ENCODE assay signal across 8 cellular contexts in the genomic region with DNA sequence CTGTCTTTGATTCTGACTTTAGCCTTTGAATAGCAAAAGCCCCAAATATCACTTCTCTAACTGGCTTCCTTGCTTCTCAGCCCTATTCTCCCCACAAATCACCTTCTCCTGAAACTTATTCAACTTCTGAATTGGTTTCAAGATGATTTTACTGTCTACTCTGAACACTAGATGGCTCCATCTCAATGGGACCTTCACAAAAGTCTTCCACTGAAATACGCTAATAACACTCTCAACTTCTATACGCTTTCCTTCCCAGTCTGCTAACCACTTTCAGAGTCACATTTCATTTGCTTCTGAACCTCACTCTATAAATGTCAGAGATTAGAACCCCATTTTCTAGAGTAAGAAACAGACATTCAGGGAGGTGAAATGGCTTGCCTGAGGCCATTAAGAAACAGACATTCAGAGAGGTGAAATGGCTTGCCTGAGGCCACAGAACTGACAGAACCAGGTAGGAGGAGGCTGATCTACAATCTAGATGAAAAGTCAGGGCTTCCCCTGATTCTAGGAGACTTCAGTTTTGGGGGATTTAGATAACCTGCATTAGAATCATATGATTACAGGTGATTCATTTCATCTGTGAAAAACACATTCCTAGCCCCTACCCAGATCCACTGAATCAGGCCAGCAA. TPM values are rescaled to one million over a fixed set of nuclear protein-coding genes. Genes with fewer than 3 reads are reported as not detected.
DNase-seq lines count a peak whose midpoint lies in the region; ATAC-seq and TF ChIP-seq lines count a peak whose summit lies in the region.

No MANE protein-coding gene starts in this region.

- H2AFZ ChIP-seq in OCI-LY3 (ENCODE audit: low read depth, low read length): no peak overlapping the region

- H3K4me1 ChIP-seq in OCI-LY3 (ENCODE audit: low read length): peaks cover 10% of the 10 kb centered on the region; the same call in 1 of the 2 replicates

- H3K4me3 ChIP-seq in OCI-LY3 (ENCODE audit: low read length): no peak overlapping the region

- no peak overlapping the region for H3K4me2 ChIP-seq in OCI-LY3 (ENCODE audit: low read length)

- no peaks in the 10 kb centered on the region for H3K27me3 Mint-ChIP-seq in activated naive CD4-positive, alpha-beta T cell treated with anti-CD3 and anti-CD28 coated beads for 36 hours (ENCODE audit: low read depth)
- no peaks in the 10 kb centered on the region for H3K27me3 Mint-ChIP-seq in naive thymus-derived CD8-positive, alpha-beta T cell

- H3K9me3 Mint-ChIP-seq in activated naive CD4-positive, alpha-beta T cell treated with anti-CD3 and anti-CD28 coated beads, Interleukin-2, amount 50 U/mL, for 72 hours: no peaks in the 10 kb centered on the region
- H3K9me3 Mint-ChIP-seq in activated naive CD4-positive, alpha-beta T cell treated with anti-CD3 and anti-CD28 coated beads for 36 hours: no peaks in the 10 kb centered on the region
- no peaks in the 10 kb centered on the region for H3K9me3 Mint-ChIP-seq in naive thymus-derived CD8-positive, alpha-beta T cell

- POLR2A ChIA-PET in naive thymus-derived CD8-positive, alpha-beta T cell (lab: Charles Lee): interaction anchor here (0.6 to 4.0 kb wide), 4 partner anchors 7 to 344 kb away, joined by 3 to 36 read pairs (median 20); a partner anchor contains a TSS

- H3K4me3 Mint-ChIP-seq in activated naive CD4-positive, alpha-beta T cell treated with anti-CD3 and anti-CD28 coated beads for 36 hours: no peak overlapping the region
- no peak overlapping the region for H3K4me3 Mint-ChIP-seq in naive thymus-derived CD8-positive, alpha-beta T cell

- peaks cover 64% of the 10 kb centered on the region for H3K36me3 ChIP-seq in OCI-LY3 (replicated peaks; ENCODE audit: low read depth, low read length)

- no peak overlapping the region for H3K9ac ChIP-seq in OCI-LY3 (ENCODE audit: low read length)

- H3K9me3 ChIP-seq in OCI-LY3 (ENCODE audit: insufficient read depth, low read length): no peaks in the 10 kb centered on the region

- TF ChIP-seq CTCF in OCI-LY3 (IDR thresholded peaks at IDR 0.05; ENCODE audit: low read depth, low read length): peak; percentile 75

- H4K20me1 ChIP-seq in OCI-LY3 (ENCODE audit: insufficient read depth, low read length): no peaks in the 10 kb centered on the region

- peak overlapping the region; percentile 12 for H3K27ac ChIP-seq in OCI-LY3 (ENCODE audit: low read length)

- H3K27ac Mint-ChIP-seq in activated naive CD4-positive, alpha-beta T cell treated with anti-CD3 and anti-CD28 coated beads, Interleukin-2, amount 50 U/mL, for 72 hours: no peak overlapping the region
- no peak overlapping the region for H3K27ac Mint-ChIP-seq in activated naive CD4-positive, alpha-beta T cell treated with anti-CD3 and anti-CD28 coated beads for 36 hours
- H3K27ac Mint-ChIP-seq in naive thymus-derived CD8-positive, alpha-beta T cell: no peak overlapping the region

- ATAC-seq in activated naive CD4-positive, alpha-beta T cell treated with anti-CD3 and anti-CD28 coated beads, Interleukin-2, amount 50 U/mL, for 72 hours: peak; percentile 54 to 70
- ATAC-seq in naive thymus-derived CD8-positive, alpha-beta T cell: peak; percentile 41 to 47
- no peak for ATAC-seq in GM21360 (IDR thresholded peaks at IDR 0.05; ENCODE audit: unreplicated experiment)
- ATAC-seq in GM18520 (IDR thresholded peaks at IDR 0.05; ENCODE audit: unreplicated experiment): no peak
- ATAC-seq in HG03354 (IDR thresholded peaks at IDR 0.05; ENCODE audit: poor library complexity, severe bottlenecking, unreplicated experiment): no peak

- no peak for DNase-seq in activated naive CD4-positive, alpha-beta T cell treated with anti-CD3 and anti-CD28 coated beads, Interleukin-2, amount 50 U/mL, for 72 hours (ENCODE audit: low spot score in 2 of 2)
- DNase-seq in activated naive CD4-positive, alpha-beta T cell treated with anti-CD3 and anti-CD28 coated beads for 36 hours: no peak
- peak; percentile 59 for DNase-seq in epidermal melanocyte (ENCODE audit: insufficient read length, low spot score)
- DNase-seq in naive thymus-derived CD8-positive, alpha-beta T cell: peak in 3 of 10 donors; percentile 49 to 64 (median 61)

- H3K4me1 Mint-ChIP-seq in activated naive CD4-positive, alpha-beta T cell treated with anti-CD3 and anti-CD28 coated beads for 36 hours (ENCODE audit: low read depth): peaks cover 60% of the 10 kb centered on the region
- H3K4me1 Mint-ChIP-seq in naive thymus-derived CD8-positive, alpha-beta T cell: peaks cover 48 to 66% (median 60%) of the 10 kb centered on the region in 4 donors

- no peaks in the 10 kb centered on the region for H3K27me3 ChIP-seq in OCI-LY3 (ENCODE audit: low read depth, low read length)

- CTCF ChIA-PET in activated naive CD4-positive, alpha-beta T cell treated with anti-CD3 and anti-CD28 coated beads for 36 hours (lab: Charles Lee): interaction anchor here (0.7 to 2.6 kb wide), 7 partner anchors 8 to 325 kb away, joined by 3 to 29 read pairs (median 4); no protein-coding TSS in a partner anchor

- intact Hi-C loops in activated naive CD4-positive, alpha-beta T cell treated with anti-CD3 and anti-CD28 coated beads for 36 hours (cut with micrococcal nuclease): loop anchor here (1.0 to 10.0 kb wide), 5 partner anchors 21 to 327 kb away; a partner anchor contains a TSS

- no peaks in the 10 kb centered on the region for H3K79me2 ChIP-seq in OCI-LY3 (ENCODE audit: low read length)

- H3K36me3 Mint-ChIP-seq in activated naive CD4-positive, alpha-beta T cell treated with anti-CD3 and anti-CD28 coated beads, Interleukin-2, amount 50 U/mL, for 72 hours: peaks cover 20 to 40% of the 10 kb centered on the region in 2 donors
- peaks cover 32% of the 10 kb centered on the region for H3K36me3 Mint-ChIP-seq in activated naive CD4-positive, alpha-beta T cell treated with anti-CD3 and anti-CD28 coated beads for 36 hours (ENCODE audit: low read depth)
- H3K36me3 Mint-ChIP-seq in naive thymus-derived CD8-positive, alpha-beta T cell: peaks cover 14 to 53% (median 46%) of the 10 kb centered on the region in 3 donors

RNA-seq across cellular contexts. Expression of a gene that starts 20.6 kb away (rescaled TPM):
- total RNA-seq in activated naive CD4-positive, alpha-beta T cell treated with anti-CD3 and anti-CD28 coated beads, Interleukin-2, amount 50 U/mL, for 72 hours: 10 to 100 TPM in 1 of 2 donors, 1 to 10 TPM in 1; 8.6 to 24.0 TPM
- total RNA-seq in activated naive CD4-positive, alpha-beta T cell treated with anti-CD3 and anti-CD28 coated beads for 36 hours: 10 to 100 TPM; 18.3 to 18.6 TPM
- total RNA-seq in naive thymus-derived CD8-positive, alpha-beta T cell: 10 to 100 TPM; 49.7 to 51.2 TPM
- polyA plus RNA-seq in naive thymus-derived CD8-positive, alpha-beta T cell: 10 to 100 TPM in 1 of 3 donors, 1 to 10 TPM in 2; 6.1 to 22.3 (median 8.0) TPM

RNA-seq across cellular contexts. Expression of a gene that starts 21.1 kb away (rescaled TPM):
- 10 to 100 TPM; 36.4 to 62.1 TPM for total RNA-seq in activated naive CD4-positive, alpha-beta T cell treated with anti-CD3 and anti-CD28 coated beads, Interleukin-2, amount 50 U/mL, for 72 hours
- total RNA-seq in activated naive CD4-positive, alpha-beta T cell treated with anti-CD3 and anti-CD28 coated beads for 36 hours: 10 to 100 TPM; 42.3 to 44.0 TPM
- total RNA-seq in naive thymus-derived CD8-positive, alpha-beta T cell: 100 to 1,000 TPM; 161 to 170 TPM
- 10 to 100 TPM; 19.0 to 27.2 (median 19.4) TPM for polyA plus RNA-seq in naive thymus-derived CD8-positive, alpha-beta T cell

Comparison
In these comparisons a context has a peak if more than half of its experiments do, and no peak if none do; other contexts are left out.
1. ATAC-seq: peak in activated naive CD4-positive, alpha-beta T cell treated with anti-CD3 and anti-CD28 coated beads, Interleukin-2, amount 50 U/mL, for 72 hours (2 of 2) and naive thymus-derived CD8-positive, alpha-beta T cell (2 of 2); none in GM21360 (single experiment), GM18520 (single experiment) and HG03354 (single experiment).